10 cellular contexts compared by ENCODE assay signal in the genomic region with DNA sequence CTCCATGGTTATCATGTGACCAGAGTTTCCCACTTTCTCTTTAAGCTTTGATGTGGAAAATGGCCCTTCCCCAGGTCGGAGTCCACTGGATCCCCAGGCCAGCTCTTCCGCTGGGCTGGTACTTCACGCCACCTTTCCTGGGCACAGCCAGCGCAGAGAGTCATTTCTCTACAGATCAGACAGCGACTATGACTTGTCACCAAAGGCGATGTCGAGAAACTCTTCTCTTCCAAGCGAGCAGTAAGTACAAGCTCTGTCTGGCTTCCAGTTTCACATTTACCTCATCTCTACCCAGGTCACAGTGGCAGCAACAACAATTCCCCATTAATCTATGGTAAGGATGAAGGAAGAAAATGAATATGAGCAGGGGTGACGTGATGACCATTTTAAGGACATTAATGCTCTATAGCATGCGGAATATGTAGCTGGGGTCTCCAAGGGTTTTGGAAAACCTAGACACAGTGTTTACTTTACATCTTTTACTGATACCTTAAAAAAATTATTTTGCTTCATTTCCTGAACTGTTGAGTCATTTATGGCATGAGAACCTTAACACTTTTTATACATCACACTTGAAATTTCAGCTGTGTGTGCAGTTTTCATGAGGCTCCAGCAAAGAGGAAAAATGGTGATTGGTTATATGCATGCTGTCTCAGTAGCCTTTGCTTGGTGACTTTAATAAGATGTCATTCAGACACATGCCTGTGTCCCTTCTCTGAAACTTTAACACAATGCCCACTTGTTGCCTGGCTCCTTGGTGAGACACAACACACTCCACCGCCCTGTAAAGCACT.
DNase-seq lines count a peak whose midpoint lies in the region; ATAC-seq lines count a peak whose summit lies in the region.
"Had no signal": no experiment of that assay in that cellular context is flagged by ENCODE, and none has a peak within 500 bp of the region (broad histone marks: within the 10 kb centered on the region; RNA-seq: fewer than 3 reads in every experiment).

No MANE protein-coding gene starts in this region.

- H3K27ac Mint-ChIP-seq in CD4-positive, alpha-beta memory T cell: peak overlapping the region; percentile 78 to 94 (median 92)

- peak overlapping the region; percentile 47 for H3K27ac ChIP-seq in CD4-positive, alpha-beta memory T cell (ENCODE audit: low read depth, low read length)
- H3K27ac ChIP-seq in angular gyrus (ENCODE audit: low read depth, low read length): peak overlapping the region; percentile 53
- H3K27ac ChIP-seq: C4-2B, foreskin keratinocyte had no signal

- POLR2A ChIA-PET in CD4-positive, alpha-beta memory T cell (lab: Charles Lee; ENCODE audit: partially characterized antibody): interaction anchor here (0.7 to 7.4 kb wide), 12 partner anchors 10 to 198 kb away, joined by 3 to 59 read pairs (median 4); no protein-coding TSS in a partner anchor

- DNase-seq in CD4-positive, alpha-beta memory T cell: peak; percentile 25 to 45 (median 31)
- DNase-seq in occipital lobe (lab: John Stamatoyannopoulos, UW) (no peak), hepatic stellate cell (ENCODE audit: low spot score) (no peak), NK-92 (lab: John Stamatoyannopoulos, UW; ENCODE audit: unreplicated experiment) (no peak), activated gamma-delta T cell (lab: John Stamatoyannopoulos, UW) (no peak)
- DNase-seq: foreskin keratinocyte had no signal

- peaks cover 0 to 3% of the 10 kb centered on the region in 2 donors for H3K27me3 Mint-ChIP-seq in CD4-positive, alpha-beta memory T cell

- H3K4me3 Mint-ChIP-seq in CD4-positive, alpha-beta memory T cell: peak overlapping the region; percentile 70 to 88 (median 82)

- intact Hi-C loops in CD4-positive, alpha-beta memory T cell (cut with micrococcal nuclease): loop anchor here (10.0 kb wide), 3 partner anchors 823 to 1183 kb away; partner anchors contain the start of genes LEPR and LEPROT

- peak overlapping the region in 1 of 2 donors; percentile 50 for H3K4me3 ChIP-seq in CD4-positive, alpha-beta memory T cell (ENCODE audit: low read length in 2 of 2)

- peak; percentile 70 for ATAC-seq in GM21360 (IDR thresholded peaks at IDR 0.05; ENCODE audit: unreplicated experiment)
- ATAC-seq in HG03520 (IDR thresholded peaks at IDR 0.05; ENCODE audit: unreplicated experiment): peak; percentile 82
- ATAC-seq: foreskin keratinocyte had no signal

- peaks cover 76% of the 10 kb centered on the region for H3K4me1 ChIP-seq in CD4-positive, alpha-beta memory T cell (ENCODE audit: insufficient read depth, low read length)

- H3K9me3 ChIP-seq in CD4-positive, alpha-beta memory T cell (ENCODE audit: control insufficient read depth in 1 of 2, low read length in 2 of 2): no peaks in the 10 kb centered on the region

- no peaks in the 10 kb centered on the region for H3K36me3 Mint-ChIP-seq in CD4-positive, alpha-beta memory T cell

- H3K36me3 ChIP-seq in CD4-positive, alpha-beta memory T cell (ENCODE audit: insufficient read depth, low read length): no peaks in the 10 kb centered on the region

- H3K4me1 Mint-ChIP-seq in CD4-positive, alpha-beta memory T cell: peaks cover 0 to 42% (median 32%) of the 10 kb centered on the region in 4 donors

- peaks cover 0 to 1% (median 0%) of the 10 kb centered on the region in 8 donors for H3K9me3 Mint-ChIP-seq in CD4-positive, alpha-beta memory T cell

- CTCF ChIA-PET in CD4-positive, alpha-beta memory T cell (lab: Charles Lee; ENCODE audit: partially characterized antibody): interaction anchor here (1.1 to 30.4 kb wide), 13 partner anchors 9 to 290 kb away, joined by 3 to 874 read pairs (median 7); no protein-coding TSS in a partner anchor

- H3K27me3 ChIP-seq in CD4-positive, alpha-beta memory T cell (ENCODE audit: insufficient read depth, low read length): no peaks in the 10 kb centered on the region

Comparison
In these comparisons a context has a peak if more than half of its experiments do, and no peak if none do; other contexts are left out.
1. DNase-seq: peak in CD4-positive, alpha-beta memory T cell (5 of 5); none in occipital lobe (single experiment), hepatic stellate cell (single experiment), NK-92 (single experiment) and activated gamma-delta T cell (single experiment).